10 cellular contexts compared by ENCODE assay signal in the genomic region with DNA sequence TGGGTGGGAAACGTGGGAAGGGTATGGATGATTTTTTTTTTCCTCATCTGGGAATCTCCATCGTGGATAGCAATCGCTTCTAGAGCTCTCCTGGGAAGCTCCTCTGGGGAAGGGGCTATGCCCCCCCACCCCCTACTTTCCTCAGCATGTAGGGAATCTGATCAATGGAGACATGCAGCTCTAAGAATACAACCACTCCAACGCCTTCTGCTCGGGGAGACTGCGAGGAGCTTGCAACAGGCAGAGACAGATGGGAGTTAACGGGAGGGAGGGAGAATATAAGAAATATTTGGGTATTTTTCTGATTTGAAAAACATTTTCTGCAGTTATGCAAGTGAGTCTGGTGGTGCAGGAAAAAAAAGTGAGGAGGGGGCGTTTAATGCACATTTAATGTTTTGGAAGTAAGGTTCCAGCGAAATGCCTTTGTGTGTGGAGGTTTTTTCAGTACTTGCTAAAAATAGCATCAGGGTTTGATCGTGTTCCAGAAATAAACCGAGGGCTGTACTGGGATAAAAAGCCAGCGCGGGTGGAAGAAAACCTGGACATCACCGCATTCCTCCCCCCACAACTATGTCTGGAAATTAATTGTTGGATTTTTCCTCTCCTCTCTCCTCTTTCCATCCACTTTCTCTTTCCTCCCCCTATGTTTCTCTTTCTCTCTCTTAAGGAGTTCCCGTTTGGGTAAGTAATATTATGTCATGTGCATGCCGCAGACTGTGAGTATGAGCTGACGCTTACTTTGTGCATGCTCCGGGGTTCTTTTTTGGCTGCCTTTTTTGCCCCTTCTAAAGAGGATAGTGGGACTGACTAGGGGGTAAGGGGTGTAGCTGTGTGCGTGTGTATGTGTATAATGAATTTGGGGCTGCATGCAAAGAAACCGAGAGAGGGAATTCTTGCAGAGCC.
DNase-seq lines count a peak whose midpoint lies in the region; ATAC-seq and TF ChIP-seq lines count a peak whose summit lies in the region.
"Had no signal": no experiment of that assay in that cellular context is flagged by ENCODE, and none has a peak within 500 bp of the region (broad histone marks: within the 10 kb centered on the region; RNA-seq: fewer than 3 reads in every experiment).

No MANE protein-coding gene starts in this region.

- no peak for ATAC-seq in GM19035 (IDR thresholded peaks at IDR 0.05; ENCODE audit: unreplicated experiment)
- ATAC-seq: activated CD8-positive, alpha-beta memory T cell treated with anti-CD3 and anti-CD28 coated beads, Interleukin-2, amount 10 ng/mL, durations not matched to agents 7 days and 5 days had no signal

- H3K36me3 ChIP-seq in CD8-positive, alpha-beta memory T cell (ENCODE audit: insufficient read depth, low read length), result no peaks in the 10 kb centered on the region

- peaks cover 56 to 93% of the 10 kb centered on the region in 2 donors for H3K27me3 Mint-ChIP-seq in CD8-positive, alpha-beta memory T cell

- no peaks in the 10 kb centered on the region for H3K36me3 Mint-ChIP-seq in CD8-positive, alpha-beta memory T cell

- no peak overlapping the region for H3K4me3 ChIP-seq in fibroblast of mammary gland (ENCODE audit: control insufficient read depth, low read depth, low read length)
- peak overlapping the region; percentile 42 for H3K4me3 ChIP-seq in retinal pigment epithelial cell (ENCODE audit: low read length)
- H3K4me3 ChIP-seq in CD8-positive, alpha-beta memory T cell (ENCODE audit: low read length), result no peak overlapping the region

- H3K9me3 ChIP-seq in CD8-positive, alpha-beta memory T cell (ENCODE audit: low read length), result no peaks in the 10 kb centered on the region

- POLR2A ChIA-PET in CD8-positive, alpha-beta memory T cell (lab: Charles Lee), result no interaction called here

- peak overlapping the region in 3 of 7 donors; percentile 20 to 66 (median 28) for H3K4me3 Mint-ChIP-seq in CD8-positive, alpha-beta memory T cell
- H3K4me3 Mint-ChIP-seq: activated CD8-positive, alpha-beta memory T cell treated with anti-CD3 and anti-CD28 coated beads, Interleukin-2, amount 10 ng/mL, durations not matched to agents 7 days and 5 days had no signal

- CTCF ChIA-PET in CD8-positive, alpha-beta memory T cell (lab: Charles Lee), result interaction anchor here (3.2 kb wide), 1 partner anchor 9 kb away, joined by 11 read pairs; no protein-coding TSS in a partner anchor

- no peak overlapping the region for H3K27ac ChIP-seq in CD8-positive, alpha-beta memory T cell (ENCODE audit: low read depth, low read length)
- H3K27ac ChIP-seq: 22Rv1 had no signal

- peaks cover 9% of the 10 kb centered on the region for H3K4me1 ChIP-seq in CD8-positive, alpha-beta memory T cell (ENCODE audit: insufficient read depth, low read length)

- peak; percentile 39 for DNase-seq in DMS 273 (lab: John Stamatoyannopoulos, UW; ENCODE audit: unreplicated experiment)
- no peak for DNase-seq in DMS 273 treated with DMSO at 0.1 percent for 48 hours (lab: John Stamatoyannopoulos, UW)
- peak; percentile 39 for DNase-seq in NCI-H69 (lab: John Stamatoyannopoulos, UW)
- DNase-seq in fibroblast of mammary gland (ENCODE audit: low read depth), result peak; percentile 24
- DNase-seq in retinal pigment epithelial cell (ENCODE audit: low read depth), result no peak
- DNase-seq in CD8-positive, alpha-beta memory T cell, result no peak
- no peak for DNase-seq in SKM-1 treated with dmso at 0.1 percent for 144 hours (lab: John Stamatoyannopoulos, UW; ENCODE audit: unreplicated experiment)

- TF ChIP-seq CTCF in fibroblast of mammary gland (conservative IDR thresholded peaks at IDR 0.05; ENCODE audit: control insufficient read depth, insufficient read depth, low read depth, low read length) (no peak), retinal pigment epithelial cell (conservative IDR thresholded peaks at IDR 0.05; ENCODE audit: low read depth, low read length) (no peak)

- H3K27ac Mint-ChIP-seq in CD8-positive, alpha-beta memory T cell, result no peak overlapping the region
- H3K27ac Mint-ChIP-seq: activated CD8-positive, alpha-beta memory T cell treated with anti-CD3 and anti-CD28 coated beads, Interleukin-2, amount 10 ng/mL, durations not matched to agents 7 days and 5 days had no signal

- H3K9me3 Mint-ChIP-seq in CD8-positive, alpha-beta memory T cell, result peaks cover 0 to 5% (median 2%) of the 10 kb centered on the region in 5 donors

- H3K4me1 Mint-ChIP-seq in CD8-positive, alpha-beta memory T cell, result peaks cover 20 to 56% (median 26%) of the 10 kb centered on the region in 3 donors

- H3K27me3 ChIP-seq in CD8-positive, alpha-beta memory T cell (ENCODE audit: insufficient read depth, low read length, poor library complexity, severe bottlenecking), result peaks cover 51% of the 10 kb centered on the region

Comparison
In these comparisons a context has a peak if more than half of its experiments do, and no peak if none do; other contexts are left out.
1. DNase-seq: peak in DMS 273 (single experiment), NCI-H69 (single experiment) and fibroblast of mammary gland (single experiment); none in DMS 273 treated with DMSO at 0.1 percent for 48 hours (single experiment), retinal pigment epithelial cell (single experiment), CD8-positive, alpha-beta memory T cell (0 of 5) and SKM-1 treated with dmso at 0.1 percent for 144 hours (single experiment).